Comparison of ENCODE assay signal across 10 cellular contexts in the genomic region with DNA sequence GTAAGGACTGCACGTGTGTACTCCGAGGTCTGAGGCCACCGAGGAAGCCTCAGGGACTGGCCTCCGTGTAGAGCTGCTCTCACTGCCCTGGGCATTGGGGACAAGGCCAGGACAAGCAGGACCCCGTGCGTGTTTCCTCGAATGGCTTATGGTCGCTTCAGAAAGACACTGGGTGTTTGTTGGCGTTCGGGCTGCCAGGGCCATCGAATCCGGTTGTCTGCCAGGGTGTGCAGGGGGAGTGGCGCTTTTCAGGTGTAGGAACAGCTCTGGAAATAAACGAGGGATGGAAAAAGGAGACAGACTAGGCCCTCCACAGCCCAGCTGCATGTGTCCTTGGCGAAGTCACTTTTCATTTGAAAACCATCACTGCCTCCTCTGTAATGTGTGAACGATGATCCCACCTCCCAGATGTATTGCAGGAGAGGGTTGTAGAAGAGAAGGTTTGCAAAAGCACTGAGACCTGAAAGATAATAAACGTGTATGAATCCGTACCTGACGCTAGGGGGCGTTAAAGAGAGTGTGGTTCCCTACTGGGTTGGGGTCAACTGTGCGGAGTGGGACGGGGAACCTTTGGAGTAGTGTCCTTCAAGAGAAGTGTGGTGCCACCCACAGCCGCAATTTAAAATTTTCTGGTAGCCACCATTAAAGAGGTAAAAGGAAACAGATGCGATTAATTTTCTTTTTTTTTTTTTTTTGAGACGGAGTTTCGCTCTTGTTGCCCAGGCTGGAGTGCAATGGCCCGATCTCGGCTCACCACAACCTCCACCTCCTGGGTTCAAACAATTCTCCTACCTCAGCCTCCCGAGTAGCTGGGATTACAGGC. TPM values are rescaled to one million over a fixed set of nuclear protein-coding genes. Genes with fewer than 3 reads are reported as not detected.
DNase-seq lines count a peak whose midpoint lies in the region; ATAC-seq and TF ChIP-seq lines count a peak whose summit lies in the region.
"Had no signal": no experiment of that assay in that cellular context is flagged by ENCODE, and none has a peak within 500 bp of the region (broad histone marks: within the 10 kb centered on the region; RNA-seq: fewer than 3 reads in every experiment).

No MANE protein-coding gene starts in this region.

- H3K27me3 ChIP-seq in kidney epithelial cell (ENCODE audit: control insufficient read depth, insufficient read depth, low read length) (peaks cover 12% of the 10 kb centered on the region), tibial nerve (peaks cover 0 to 52% of the 10 kb centered on the region in 2 donors)

- TF ChIP-seq POLR2A in tibial nerve (IDR thresholded peaks at IDR 0.05) = no peak

- intact Hi-C loops in activated naive CD4-positive, alpha-beta T cell treated with anti-CD3 and anti-CD28 coated beads for 36 hours (cut with micrococcal nuclease) = loop anchor here (2.0 kb wide), 4 partner anchors 26 to 400 kb away; partner anchors contain the start of gene CLUAP1

- TF ChIP-seq EP300 in tibial nerve (IDR thresholded peaks at IDR 0.05) = no peak

- H3K4me3 Mint-ChIP-seq in activated naive CD4-positive, alpha-beta T cell treated with anti-CD3 and anti-CD28 coated beads for 36 hours = peak overlapping the region; percentile 75

- CTCF ChIA-PET in activated naive CD4-positive, alpha-beta T cell treated with anti-CD3 and anti-CD28 coated beads for 36 hours (lab: Charles Lee) = interaction anchor here (0.8 to 9.5 kb wide), 13 partner anchors 10 to 69 kb away, joined by 3 to 122 read pairs (median 5); partner anchors contain the start of gene ZNF213

- TF ChIP-seq CTCF in kidney epithelial cell (IDR thresholded peaks at IDR 0.05; ENCODE audit: insufficient read depth, low read length, poor library complexity, severe bottlenecking) (peak; percentile 61), tibial nerve (IDR thresholded peaks at IDR 0.05) (peak in 4 of 5 experiments; percentile 28 to 39 (median 32))

- peaks cover 0 to 14% (median 5%) of the 10 kb centered on the region in 4 donors for H3K4me1 ChIP-seq in tibial nerve

- peak overlapping the region in 1 of 4 donors; percentile 15 for H3K27ac ChIP-seq in tibial nerve

- H3K4me3 ChIP-seq in kidney epithelial cell (ENCODE audit: low read depth, low read length) (no peak overlapping the region), tibial nerve (no peak overlapping the region)

- H3K27me3 Mint-ChIP-seq in activated naive CD4-positive, alpha-beta T cell treated with anti-CD3 and anti-CD28 coated beads for 36 hours (ENCODE audit: low read depth) = no peaks in the 10 kb centered on the region

- H3K4me1 Mint-ChIP-seq in activated naive CD4-positive, alpha-beta T cell treated with anti-CD3 and anti-CD28 coated beads for 36 hours (ENCODE audit: low read depth) = peaks cover 35% of the 10 kb centered on the region

- H3K27ac Mint-ChIP-seq in activated naive CD4-positive, alpha-beta T cell treated with anti-CD3 and anti-CD28 coated beads for 36 hours = peak overlapping the region; percentile 88

- H3K36me3 Mint-ChIP-seq in activated naive CD4-positive, alpha-beta T cell treated with anti-CD3 and anti-CD28 coated beads for 36 hours (ENCODE audit: low read depth) = no peaks in the 10 kb centered on the region

- H3K9me3 Mint-ChIP-seq in activated naive CD4-positive, alpha-beta T cell treated with anti-CD3 and anti-CD28 coated beads for 36 hours = no peaks in the 10 kb centered on the region

- ATAC-seq in HG02981 (IDR thresholded peaks at IDR 0.05; ENCODE audit: unreplicated experiment) = no peak

- H3K36me3 ChIP-seq in kidney epithelial cell (ENCODE audit: control insufficient read depth, insufficient read depth, low read length) (no peaks in the 10 kb centered on the region), tibial nerve (no peaks in the 10 kb centered on the region)

- H3K9me3 ChIP-seq in tibial nerve = no peaks in the 10 kb centered on the region

- 39 to 63% methylated on average over 20 to 29 of the region's 29 CpGs for WGBS in tibial nerve, 2 donors

- DNase-seq in activated T-cell treated with anti-CD3 and anti-CD28 coated beads for 24 hours (ENCODE audit: low read depth) = peak; percentile 35
- no peak for DNase-seq in activated T-cell treated with anti-CD3 and anti-CD28 coated beads, Interleukin-2, amount 50 U/mL, for 1 hour
- DNase-seq in NCI-H69 (lab: John Stamatoyannopoulos, UW) = peak; percentile 61
- DNase-seq in activated naive CD4-positive, alpha-beta T cell treated with anti-CD3 and anti-CD28 coated beads for 36 hours = peak; percentile 76
- no peak for DNase-seq in kidney epithelial cell (ENCODE audit: low read depth)
- no peak for DNase-seq in tibial nerve (ENCODE audit: low spot score in 2 of 2)
- DNase-seq in Ammon's horn (ENCODE audit: low spot score) = no peak

RNA-seq across cellular contexts. Expression of gene ZSCAN10, which starts 2.1 kb away (rescaled TPM):
- under 1 TPM in 1 of 2 experiments, not detected in 1; 0.26 TPM for total RNA-seq in activated naive CD4-positive, alpha-beta T cell treated with anti-CD3 and anti-CD28 coated beads for 36 hours
- total RNA-seq in kidney epithelial cell (not detected in 2 replicates), tibial nerve (not detected)
- total RNA-seq: dermis microvascular lymphatic vessel endothelial cell, subcutaneous adipose tissue had no signal

RNA-seq across cellular contexts. Expression of gene ZNF205, which starts 11.2 kb away (rescaled TPM):
- under 1 TPM in 1 of 2 experiments, not detected in 1; 0.25 TPM for total RNA-seq in activated naive CD4-positive, alpha-beta T cell treated with anti-CD3 and anti-CD28 coated beads for 36 hours
- total RNA-seq in kidney epithelial cell (25.1 and 27.9 TPM in 2 replicates), tibial nerve (10 to 100 TPM; 19.4 to 29.2 (median 21.5) TPM)

RNA-seq across cellular contexts. Expression of gene ZNF213, which starts 33.6 kb away (rescaled TPM):
- total RNA-seq in activated naive CD4-positive, alpha-beta T cell treated with anti-CD3 and anti-CD28 coated beads for 36 hours = 1 to 10 TPM; 6.1 to 6.5 TPM
- total RNA-seq in kidney epithelial cell (13.7 and 16.6 TPM in 2 replicates), tibial nerve (10 to 100 TPM in 1 of 4 donors, 1 to 10 TPM in 3; 7.7 to 17.1 (median 8.9) TPM)

RNA-seq across cellular contexts. Expression of gene IL32, which starts 35.8 kb away (rescaled TPM):
- 100 to 1,000 TPM; 964 to 991 TPM for total RNA-seq in activated naive CD4-positive, alpha-beta T cell treated with anti-CD3 and anti-CD28 coated beads for 36 hours
- 621 and 682 TPM in 2 replicates for total RNA-seq in kidney epithelial cell
- 10 to 100 TPM in 3 of 4 donors, 1 to 10 TPM in 1; 4.2 to 32.9 (median 21.7) TPM for total RNA-seq in tibial nerve

RNA-seq across cellular contexts. Expression of gene MMP25, which starts 54.9 kb away (rescaled TPM):
- total RNA-seq in activated naive CD4-positive, alpha-beta T cell treated with anti-CD3 and anti-CD28 coated beads for 36 hours = under 1 TPM; 0.29 to 0.37 TPM
- total RNA-seq in kidney epithelial cell = 0.17 TPM in 1 of 2 replicates, not detected in the other
- total RNA-seq in tibial nerve = under 1 TPM in 2 of 4 donors, not detected in 2; under 0.01 to 0.42 TPM

Comparison
In these comparisons a context has a peak if more than half of its experiments do, and no peak if none do; other contexts are left out.
1. DNase-seq: peak in activated T-cell treated with anti-CD3 and anti-CD28 coated beads for 24 hours (single experiment), NCI-H69 (single experiment) and activated naive CD4-positive, alpha-beta T cell treated with anti-CD3 and anti-CD28 coated beads for 36 hours (single experiment); none in activated T-cell treated with anti-CD3 and anti-CD28 coated beads, Interleukin-2, amount 50 U/mL, for 1 hour (single experiment), kidney epithelial cell (single experiment), tibial nerve (0 of 2) and Ammon's horn (single experiment).
2. RNA of gene ZNF205, which starts 11.2 kb away (total RNA-seq): 25.1 to 27.9 TPM in kidney epithelial cell and 19.4 to 29.2 TPM in tibial nerve; 0.25 TPM in activated naive CD4-positive, alpha-beta T cell treated with anti-CD3 and anti-CD28 coated beads for 36 hours; every median in the first group is over 10 times any median in the second.